In the genomic region with DNA sequence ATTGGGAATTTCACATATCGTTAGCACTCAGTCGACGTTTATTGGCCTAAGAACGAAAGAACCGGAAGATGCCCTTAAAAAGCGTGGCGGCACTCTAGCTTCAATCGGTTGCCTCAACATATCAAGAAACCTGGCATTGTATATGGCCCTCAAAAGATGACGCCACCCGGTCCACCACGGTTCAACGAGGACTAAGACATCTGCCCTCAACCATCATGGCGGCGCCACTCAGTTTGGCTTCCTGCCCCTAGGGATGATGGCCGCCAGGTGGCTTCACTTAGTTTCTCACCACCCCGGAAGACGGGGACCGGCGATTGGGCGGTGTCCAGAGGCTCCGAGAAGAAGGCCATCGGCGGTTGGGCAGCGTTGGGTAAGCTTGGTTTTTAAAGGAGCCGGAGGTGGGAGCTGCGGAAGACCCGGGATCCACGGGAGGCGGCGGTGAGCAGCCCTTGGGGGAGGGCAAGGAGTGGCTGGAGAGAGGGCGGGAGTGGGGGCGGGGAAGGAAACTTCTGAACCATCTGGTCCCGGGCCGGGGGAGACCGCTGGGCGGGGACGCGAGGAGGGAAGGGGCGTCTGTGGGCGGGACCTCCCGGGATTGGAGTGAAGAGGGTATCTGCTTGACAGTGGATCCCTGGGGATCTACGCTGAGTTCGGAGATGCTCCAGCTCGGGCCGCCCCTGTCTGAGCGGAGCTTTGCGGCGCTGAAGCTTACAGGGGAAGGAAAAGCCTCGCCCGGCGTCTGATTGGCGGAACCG, we compare ENCODE assay signal across 1 cellular context.
TF ChIP-seq lines count a peak whose summit lies in the region.

A gene (plus strand): TSS at position 592 of the 755 bp plus-strand sequence. CDS start 686 bp downstream, outside the sequence.

TF ChIP-seq in HEK293, 187 proteins besides CTCF, POLR2A, EP300 and RAD21 (continued from another document):
- TF ChIP-seq, protein P1, sequence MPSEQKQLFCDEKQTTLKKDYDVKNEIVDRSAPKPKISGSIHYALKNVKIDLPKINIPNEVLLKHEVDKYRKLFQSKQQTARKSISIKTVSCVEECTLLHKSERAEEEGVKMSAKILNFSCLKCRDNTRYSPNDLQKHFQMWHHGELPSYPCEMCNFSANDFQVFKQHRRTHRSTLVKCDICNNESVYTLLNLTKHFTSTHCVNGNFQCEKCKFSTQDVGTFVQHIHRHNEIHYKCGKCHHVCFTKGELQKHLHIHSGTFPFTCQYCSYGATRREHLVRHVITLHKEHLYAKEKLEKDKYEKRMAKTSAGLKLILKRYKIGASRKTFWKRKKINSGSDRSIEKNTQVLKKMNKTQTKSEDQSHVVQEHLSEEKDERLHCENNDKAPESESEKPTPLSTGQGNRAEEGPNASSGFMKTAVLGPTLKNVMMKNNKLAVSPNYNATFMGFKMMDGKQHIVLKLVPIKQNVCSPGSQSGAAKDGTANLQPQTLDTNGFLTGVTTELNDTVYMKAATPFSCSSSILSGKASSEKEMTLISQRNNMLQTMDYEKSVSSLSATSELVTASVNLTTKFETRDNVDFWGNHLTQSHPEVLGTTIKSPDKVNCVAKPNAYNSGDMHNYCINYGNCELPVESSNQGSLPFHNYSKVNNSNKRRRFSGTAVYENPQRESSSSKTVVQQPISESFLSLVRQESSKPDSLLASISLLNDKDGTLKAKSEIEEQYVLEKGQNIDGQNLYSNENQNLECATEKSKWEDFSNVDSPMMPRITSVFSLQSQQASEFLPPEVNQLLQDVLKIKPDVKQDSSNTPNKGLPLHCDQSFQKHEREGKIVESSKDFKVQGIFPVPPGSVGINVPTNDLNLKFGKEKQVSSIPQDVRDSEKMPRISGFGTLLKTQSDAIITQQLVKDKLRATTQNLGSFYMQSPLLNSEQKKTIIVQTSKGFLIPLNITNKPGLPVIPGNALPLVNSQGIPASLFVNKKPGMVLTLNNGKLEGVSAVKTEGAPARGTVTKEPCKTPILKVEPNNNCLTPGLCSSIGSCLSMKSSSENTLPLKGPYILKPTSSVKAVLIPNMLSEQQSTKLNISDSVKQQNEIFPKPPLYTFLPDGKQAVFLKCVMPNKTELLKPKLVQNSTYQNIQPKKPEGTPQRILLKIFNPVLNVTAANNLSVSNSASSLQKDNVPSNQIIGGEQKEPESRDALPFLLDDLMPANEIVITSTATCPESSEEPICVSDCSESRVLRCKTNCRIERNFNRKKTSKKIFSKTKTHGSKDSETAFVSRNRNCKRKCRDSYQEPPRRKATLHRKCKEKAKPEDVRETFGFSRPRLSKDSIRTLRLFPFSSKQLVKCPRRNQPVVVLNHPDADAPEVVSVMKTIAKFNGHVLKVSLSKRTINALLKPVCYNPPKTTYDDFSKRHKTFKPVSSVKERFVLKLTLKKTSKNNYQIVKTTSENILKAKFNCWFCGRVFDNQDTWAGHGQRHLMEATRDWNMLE (tag by site-specific recombination; conservative IDR thresholded peaks at IDR 0.05; ENCODE audit: low read depth): peak; percentile 96
- TF ChIP-seq, protein P2, sequence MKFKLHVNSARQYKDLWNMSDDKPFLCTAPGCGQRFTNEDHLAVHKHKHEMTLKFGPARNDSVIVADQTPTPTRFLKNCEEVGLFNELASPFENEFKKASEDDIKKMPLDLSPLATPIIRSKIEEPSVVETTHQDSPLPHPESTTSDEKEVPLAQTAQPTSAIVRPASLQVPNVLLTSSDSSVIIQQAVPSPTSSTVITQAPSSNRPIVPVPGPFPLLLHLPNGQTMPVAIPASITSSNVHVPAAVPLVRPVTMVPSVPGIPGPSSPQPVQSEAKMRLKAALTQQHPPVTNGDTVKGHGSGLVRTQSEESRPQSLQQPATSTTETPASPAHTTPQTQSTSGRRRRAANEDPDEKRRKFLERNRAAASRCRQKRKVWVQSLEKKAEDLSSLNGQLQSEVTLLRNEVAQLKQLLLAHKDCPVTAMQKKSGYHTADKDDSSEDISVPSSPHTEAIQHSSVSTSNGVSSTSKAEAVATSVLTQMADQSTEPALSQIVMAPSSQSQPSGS (tag by site-specific recombination; IDR thresholded peaks at IDR 0.05; ENCODE audit: low read depth): peak; percentile 96
- TF ChIP-seq ZNF621 (tag by site-specific recombination; IDR thresholded peaks at IDR 0.05) (no peak), SCRT1 (tag by site-specific recombination; IDR thresholded peaks at IDR 0.05; ENCODE audit: borderline replicate concordance) (no peak), ZNF501 (tag by site-specific recombination; IDR thresholded peaks at IDR 0.05) (peak; percentile 26; the same call in 1 of the 2 replicates), ZNF214 (tag by site-specific recombination; IDR thresholded peaks at IDR 0.05; ENCODE audit: borderline replicate concordance) (no peak), BCL11B (tag by site-specific recombination; IDR thresholded peaks at IDR 0.05; ENCODE audit: low read depth) (peak; percentile 85; the same call in 1 of the 2 replicates), ZNF221 (tag by site-specific recombination; IDR thresholded peaks at IDR 0.05; ENCODE audit: borderline replicate concordance) (no peak), ZNF623 (tag by site-specific recombination; IDR thresholded peaks at IDR 0.05) (peak; percentile 54; the same call in 1 of the 2 replicates), ZNF654 (tag by site-specific recombination; IDR thresholded peaks at IDR 0.05; ENCODE audit: low read depth) (no peak)
- TF ChIP-seq, protein P3, sequence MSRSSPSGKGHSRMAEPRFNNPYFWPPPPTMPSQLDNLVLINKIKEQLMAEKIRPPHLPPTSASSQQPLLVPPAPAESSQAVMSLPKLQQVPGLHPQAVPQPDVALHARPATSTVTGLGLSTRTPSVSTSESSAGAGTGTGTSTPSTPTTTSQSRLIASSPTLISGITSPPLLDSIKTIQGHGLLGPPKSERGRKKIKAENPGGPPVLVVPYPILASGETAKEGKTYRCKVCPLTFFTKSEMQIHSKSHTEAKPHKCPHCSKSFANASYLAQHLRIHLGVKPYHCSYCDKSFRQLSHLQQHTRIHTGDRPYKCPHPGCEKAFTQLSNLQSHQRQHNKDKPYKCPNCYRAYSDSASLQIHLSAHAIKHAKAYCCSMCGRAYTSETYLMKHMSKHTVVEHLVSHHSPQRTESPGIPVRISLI (tag by site-specific recombination; IDR thresholded peaks at IDR 0.05): peak; percentile 96
- TF ChIP-seq, protein P4, sequence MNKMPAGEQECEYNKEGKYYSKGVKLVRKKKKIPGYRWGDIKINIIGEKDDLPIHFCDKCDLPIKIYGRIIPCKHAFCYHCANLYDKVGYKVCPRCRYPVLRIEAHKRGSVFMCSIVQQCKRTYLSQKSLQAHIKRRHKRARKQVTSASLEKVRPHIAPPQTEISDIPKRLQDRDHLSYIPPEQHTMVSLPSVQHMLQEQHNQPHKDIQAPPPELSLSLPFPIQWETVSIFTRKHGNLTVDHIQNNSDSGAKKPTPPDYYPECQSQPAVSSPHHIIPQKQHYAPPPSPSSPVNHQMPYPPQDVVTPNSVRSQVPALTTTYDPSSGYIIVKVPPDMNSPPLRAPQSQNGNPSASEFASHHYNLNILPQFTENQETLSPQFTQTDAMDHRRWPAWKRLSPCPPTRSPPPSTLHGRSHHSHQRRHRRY (tag by site-specific recombination; IDR thresholded peaks at IDR 0.05): no peak
- TF ChIP-seq, protein P5, sequence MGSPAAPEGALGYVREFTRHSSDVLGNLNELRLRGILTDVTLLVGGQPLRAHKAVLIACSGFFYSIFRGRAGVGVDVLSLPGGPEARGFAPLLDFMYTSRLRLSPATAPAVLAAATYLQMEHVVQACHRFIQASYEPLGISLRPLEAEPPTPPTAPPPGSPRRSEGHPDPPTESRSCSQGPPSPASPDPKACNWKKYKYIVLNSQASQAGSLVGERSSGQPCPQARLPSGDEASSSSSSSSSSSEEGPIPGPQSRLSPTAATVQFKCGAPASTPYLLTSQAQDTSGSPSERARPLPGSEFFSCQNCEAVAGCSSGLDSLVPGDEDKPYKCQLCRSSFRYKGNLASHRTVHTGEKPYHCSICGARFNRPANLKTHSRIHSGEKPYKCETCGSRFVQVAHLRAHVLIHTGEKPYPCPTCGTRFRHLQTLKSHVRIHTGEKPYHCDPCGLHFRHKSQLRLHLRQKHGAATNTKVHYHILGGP (tag by site-specific recombination; IDR thresholded peaks at IDR 0.05): no peak
- TF ChIP-seq, protein P6, sequence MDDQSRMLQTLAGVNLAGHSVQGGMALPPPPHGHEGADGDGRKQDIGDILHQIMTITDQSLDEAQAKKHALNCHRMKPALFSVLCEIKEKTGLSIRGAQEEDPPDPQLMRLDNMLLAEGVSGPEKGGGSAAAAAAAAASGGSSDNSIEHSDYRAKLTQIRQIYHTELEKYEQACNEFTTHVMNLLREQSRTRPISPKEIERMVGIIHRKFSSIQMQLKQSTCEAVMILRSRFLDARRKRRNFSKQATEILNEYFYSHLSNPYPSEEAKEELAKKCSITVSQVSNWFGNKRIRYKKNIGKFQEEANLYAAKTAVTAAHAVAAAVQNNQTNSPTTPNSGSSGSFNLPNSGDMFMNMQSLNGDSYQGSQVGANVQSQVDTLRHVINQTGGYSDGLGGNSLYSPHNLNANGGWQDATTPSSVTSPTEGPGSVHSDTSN (CRISPR knock-in tag; IDR thresholded peaks at IDR 0.05): 0 out of 2 replicates have a peak, but pooled peaks have one; percentile 15
